Comparison of ENCODE assay signal across 15 cellular contexts in genomic region chr10:47455350-47456095, GRCh38. TPM values are rescaled to one million over a fixed set of nuclear protein-coding genes. Genes with fewer than 3 reads are reported as not detected.
"Had no signal": no experiment of that assay in that cellular context is flagged by ENCODE, and none has a peak within 500 bp of the region (broad histone marks: within the 10 kb centered on the region; RNA-seq: fewer than 3 reads in every experiment).

No MANE protein-coding gene starts in this region.

RNA-seq across cellular contexts. Expression of gene ANXA8, which starts 28.4 kb away (rescaled TPM):
- total RNA-seq: left colon, lung microvascular endothelial cell, posterior vena cava had no signal
- polyA plus RNA-seq: neural cell had no signal

RNA-seq across cellular contexts. Expression of gene FAM25G, which starts 36.0 kb away (rescaled TPM):
- total RNA-seq: chondrocyte, dorsolateral prefrontal cortex, gastroesophageal sphincter, liver, lung microvascular endothelial cell, osteoblast, posterior vena cava, right cardiac atrium, smooth muscle cell, thyroid gland, upper lobe of right lung, vagina had no signal
- polyA plus RNA-seq: immature natural killer cell, liver, neural cell, right cardiac atrium, smooth muscle cell had no signal
